28 cellular contexts compared by ENCODE assay signal in the genomic region with DNA sequence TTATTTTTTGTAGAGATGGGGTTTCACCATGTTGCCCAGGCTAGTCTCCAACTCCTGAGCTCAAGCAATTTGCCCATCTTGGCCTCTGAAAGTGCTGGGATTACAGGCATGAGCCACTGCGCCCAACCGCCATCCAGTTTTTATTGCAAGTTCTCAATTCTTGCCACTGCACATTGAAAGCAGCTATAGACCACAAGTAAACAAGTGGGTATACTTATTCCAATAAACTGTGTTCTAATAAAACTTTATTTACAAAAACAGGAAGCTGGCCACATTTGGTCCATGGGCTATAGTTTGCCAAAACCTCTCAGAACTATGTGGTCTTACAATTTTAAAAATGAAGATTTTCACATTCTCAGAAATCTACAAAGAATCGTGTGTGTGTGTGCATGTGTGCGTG.
"Had no signal": no experiment of that assay in that cellular context is flagged by ENCODE, and none has a peak within 500 bp of the region (broad histone marks: within the 10 kb centered on the region; RNA-seq: fewer than 3 reads in every experiment).

No MANE protein-coding gene starts in this region.

- H3K27ac Mint-ChIP-seq: endodermal cell; naive thymus-derived CD4-positive, alpha-beta T cell; neural progenitor cell; stimulated activated effector memory CD8-positive, alpha-beta T cell treated with anti-CD3 and anti-CD28 coated beads, Interleukin-12 subunit alpha, Interleukin-12 subunit beta, amount 100 ng/mL, for 72 hours had no signal

- H2AFZ ChIP-seq: neural progenitor cell, parathyroid adenoma had no signal

- H3K9ac ChIP-seq: neural progenitor cell, parathyroid adenoma had no signal

- H3K79me2 ChIP-seq: parathyroid adenoma had no signal

- H3K36me3 ChIP-seq: esophagus muscularis mucosa, gastroesophageal sphincter, heart left ventricle, left lung, neural progenitor cell, right atrium auricular region, thoracic aorta, tibial nerve, upper lobe of left lung had no signal

- H3K4me1 ChIP-seq: foreskin keratinocyte, neural progenitor cell, parathyroid adenoma had no signal

- H3K9me3 Mint-ChIP-seq: dendritic cell treated with granulocyte-macrophage colony-stimulating factor and Interleukin-4, amounts not matched to agents 40 ng/mL and 50 ng/mL, for 4 days; endodermal cell; naive thymus-derived CD4-positive, alpha-beta T cell; nephron; neural progenitor cell; stimulated activated effector memory CD8-positive, alpha-beta T cell treated with anti-CD3 and anti-CD28 coated beads, Interleukin-12 subunit alpha, Interleukin-12 subunit beta, amount 100 ng/mL, for 72 hours had no signal

- H3K27me3 ChIP-seq: esophagus muscularis mucosa, foreskin keratinocyte, gastroesophageal sphincter, heart left ventricle, left lung, neural progenitor cell, right atrium auricular region, tibial nerve, upper lobe of left lung had no signal

- H3K4me3 Mint-ChIP-seq: dendritic cell treated with granulocyte-macrophage colony-stimulating factor and Interleukin-4, amounts not matched to agents 40 ng/mL and 50 ng/mL, for 4 days; endodermal cell; naive thymus-derived CD4-positive, alpha-beta T cell; nephron; neural progenitor cell; stimulated activated effector memory CD8-positive, alpha-beta T cell treated with anti-CD3 and anti-CD28 coated beads, Interleukin-12 subunit alpha, Interleukin-12 subunit beta, amount 100 ng/mL, for 72 hours had no signal

- H3K36me3 Mint-ChIP-seq: naive thymus-derived CD4-positive, alpha-beta T cell; neural progenitor cell; stimulated activated effector memory CD8-positive, alpha-beta T cell treated with anti-CD3 and anti-CD28 coated beads, Interleukin-12 subunit alpha, Interleukin-12 subunit beta, amount 100 ng/mL, for 72 hours had no signal

- H3K27ac ChIP-seq: epithelial cell of prostate, esophagus muscularis mucosa, foreskin keratinocyte, gastroesophageal sphincter, heart left ventricle, neural progenitor cell, parathyroid adenoma, right atrium auricular region, thoracic aorta, upper lobe of left lung had no signal

- H3K4me3 ChIP-seq: esophagus muscularis mucosa, gastroesophageal sphincter, heart left ventricle, left lung, neural progenitor cell, right atrium auricular region, thoracic aorta, tibial nerve, upper lobe of left lung had no signal

- ATAC-seq: foreskin keratinocyte; gastroesophageal sphincter; heart left ventricle; left cardiac atrium; left lung; naive thymus-derived CD4-positive, alpha-beta T cell; sciatic nerve; stimulated activated effector memory CD8-positive, alpha-beta T cell treated with anti-CD3 and anti-CD28 coated beads, Interleukin-12 subunit alpha, Interleukin-12 subunit beta, amount 100 ng/mL, for 72 hours had no signal

- H3K27me3 Mint-ChIP-seq: dendritic cell treated with granulocyte-macrophage colony-stimulating factor and Interleukin-4, amounts not matched to agents 40 ng/mL and 50 ng/mL, for 4 days; naive thymus-derived CD4-positive, alpha-beta T cell; progenitor cell of endocrine pancreas had no signal

- FAIRE-seq: colon, urothelium cell line had no signal

- DNase-seq: effector CD8-positive, alpha-beta T cell; endodermal cell; foreskin keratinocyte; hippocampal formation; left lung; mesendoderm; naive thymus-derived CD4-positive, alpha-beta T cell; stimulated activated CD4-positive, alpha-beta T cell treated with anti-CD3 and anti-CD28 coated beads, Interleukin-2, amount 100 ng/mL, for 24 hours; stimulated activated CD4-positive, alpha-beta T cell treated with anti-CD3 and anti-CD28 coated beads, Interleukin-4, amount 100 ng/mL, for 24 hours; stimulated activated naive CD4-positive, alpha-beta T cell treated with Interleukin-2 at 50 U/mL for 16 hours; upper lobe of left lung had no signal

- H3K4me2 ChIP-seq: neural progenitor cell had no signal

- H3K9me3 ChIP-seq: esophagus muscularis mucosa, gastroesophageal sphincter, heart left ventricle, left lung, right atrium auricular region, thoracic aorta, tibial nerve, upper lobe of left lung had no signal
